30 cellular contexts compared by ENCODE assay signal in the genomic region with DNA sequence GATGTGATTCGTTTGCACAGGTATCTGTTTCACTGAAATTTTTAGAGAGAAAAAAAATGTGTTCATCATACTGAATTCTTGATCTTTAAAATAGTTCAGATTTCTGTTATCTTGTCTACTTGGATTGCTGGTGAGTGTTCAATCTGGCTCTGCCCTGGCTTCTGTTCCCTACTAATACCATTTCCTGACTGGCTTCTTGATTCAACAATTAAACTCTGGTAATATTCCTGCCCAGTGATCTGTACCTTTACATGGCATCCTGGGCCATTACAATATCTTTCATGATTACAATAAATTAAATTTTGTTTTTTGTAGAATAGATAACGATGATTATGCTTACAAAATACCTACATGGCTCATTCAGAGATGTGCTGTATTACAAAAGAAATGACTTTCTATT.
DNase-seq lines count a peak whose midpoint lies in the region; ATAC-seq and TF ChIP-seq lines count a peak whose summit lies in the region.
"Had no signal": no experiment of that assay in that cellular context is flagged by ENCODE, and none has a peak within 500 bp of the region (broad histone marks: within the 10 kb centered on the region; RNA-seq: fewer than 3 reads in every experiment).

No MANE protein-coding gene starts in this region.

- no peaks in the 10 kb centered on the region for H3K79me2 ChIP-seq in SK-N-SH (ENCODE audit: insufficient read depth)

- H3K4me3 ChIP-seq in SK-N-SH (ENCODE audit: low read depth in 2 of 2, low read length in 1 of 2) (no peak overlapping the region), BE2C (ENCODE audit: low read depth, low read length) (peak overlapping the region; percentile 23), stomach (no peak overlapping the region)
- H3K4me3 ChIP-seq: A549; BLaER1; BLaER1 treated with 17β-estradiol and CSF1 and Interleukin-3, amounts not matched to agents 10 nM and 100 nM had no signal

- H2AFZ ChIP-seq in SK-N-SH (ENCODE audit: low read depth) = no peak overlapping the region

- peak; percentile 53 for DNase-seq in SK-N-SH
- peak; percentile 50 for DNase-seq in BE2C
- peak; percentile 34 for DNase-seq in NCI-H69 (lab: John Stamatoyannopoulos, UW)
- no peak for DNase-seq in stomach
- no peak for DNase-seq in Ammon's horn (ENCODE audit: low spot score)
- DNase-seq: 8988T; ACHN; AML-193; C1 segment of cervical spinal cord; Caco-2; Calu3; CD4-positive, alpha-beta memory T cell; CD4-positive, alpha-beta T cell; CD4-positive, CD25-positive, alpha-beta regulatory T cell; CD8-positive, alpha-beta memory T cell; CD8-positive, alpha-beta T cell; COR-L47; DMS 273 treated with DMSO at 0.1 percent for 48 hours; DMS153; DMS53; DMS79; DMS79 treated with DMSO at 0.1 percent for 48 hours; DND-41; EL had no signal

- no peak overlapping the region for H3K9ac ChIP-seq in SK-N-SH
- H3K9ac ChIP-seq: BLaER1; BLaER1 treated with 17β-estradiol and CSF1 and Interleukin-3, amounts not matched to agents 10 nM and 100 nM had no signal

- no peaks in the 10 kb centered on the region for H3K9me3 ChIP-seq in SK-N-SH
- H3K9me3 ChIP-seq in BE2C = no peaks in the 10 kb centered on the region
- H3K9me3 ChIP-seq in stomach = no peaks in the 10 kb centered on the region
- H3K9me3 ChIP-seq: A549, BLaER1, Caco-2 had no signal

- H4K20me1 ChIP-seq in SK-N-SH (ENCODE audit: insufficient read depth) = no peaks in the 10 kb centered on the region
- H4K20me1 ChIP-seq: BLaER1; BLaER1 treated with 17β-estradiol and CSF1 and Interleukin-3, amounts not matched to agents 10 nM and 100 nM had no signal

- TF ChIP-seq CTCF in SK-N-SH (IDR thresholded peaks at IDR 0.05) (no peak), BE2C (IDR thresholded peaks at IDR 0.05; ENCODE audit: low read depth, low read length) (no peak), stomach (IDR thresholded peaks at IDR 0.05) (no peak)

- H3K9me2 ChIP-seq in SK-N-SH = no peaks in the 10 kb centered on the region

- H3K27ac ChIP-seq in SK-N-SH (ENCODE audit: low read depth in 2 of 2, low read length in 1 of 2) (no peak overlapping the region; a peak in 1 of 4 replicates), stomach (no peak overlapping the region)
- H3K27ac ChIP-seq: 22Rv1; A549; BLaER1; BLaER1 treated with 17β-estradiol and CSF1 and Interleukin-3, amounts not matched to agents 10 nM and 100 nM; C4-2B had no signal

- H3K4me2 ChIP-seq in SK-N-SH = no peak overlapping the region
- H3K4me2 ChIP-seq: A549; BLaER1; BLaER1 treated with 17β-estradiol and CSF1 and Interleukin-3, amounts not matched to agents 10 nM and 100 nM had no signal

- TF ChIP-seq POLR2A in stomach (IDR thresholded peaks at IDR 0.05) = no peak

- H3K36me3 ChIP-seq in SK-N-SH (replicated peaks in 1 of 2; ENCODE audit: control insufficient read depth in 1 of 2, insufficient read depth in 2 of 2, low read length in 1 of 2) (no peaks in the 10 kb centered on the region), BE2C (no peaks in the 10 kb centered on the region), stomach (no peaks in the 10 kb centered on the region)
- H3K36me3 ChIP-seq: BLaER1; BLaER1 treated with 17β-estradiol and CSF1 and Interleukin-3, amounts not matched to agents 10 nM and 100 nM had no signal

- H3F3A ChIP-seq in SK-N-SH (replicated peaks; ENCODE audit: insufficient read depth) = no peaks in the 10 kb centered on the region

- TF ChIP-seq RAD21 in SK-N-SH (IDR thresholded peaks at IDR 0.05; ENCODE audit: low read length) = no peak

- 2% methylated on average over 2 of the region's 2 CpGs for WGBS in SK-N-SH (ENCODE audit: low lambda C conversion rate)
- 74 to 84% (median 77%) methylated on average over 2 of the region's 2 CpGs for WGBS in stomach, 5 donors

- CTCF ChIA-PET in SK-N-SH (lab: Yijun Ruan, JAX) = no interaction called here

- TF ChIP-seq EP300 in SK-N-SH (IDR thresholded peaks at IDR 0.05; ENCODE audit: borderline replicate concordance in 1 of 2, low read depth in 1 of 2, low read length in 1 of 2) = peak in 1 of 2 experiments; percentile 71; a peak in 2 of 4 replicates
- TF ChIP-seq EP300 in stomach (IDR thresholded peaks at IDR 0.05) = no peak

- H3K4me1 ChIP-seq in SK-N-SH (ENCODE audit: control insufficient read depth in 1 of 2, insufficient read depth in 2 of 2, low read depth in 1 of 2, low read length in 1 of 2) (peaks cover 0 to 3% of the 10 kb centered on the region in 2 experiments; a peak in 2 of 4 replicates), BE2C (peaks cover 18% of the 10 kb centered on the region), stomach (no peaks in the 10 kb centered on the region)
- H3K4me1 ChIP-seq: A549, BLaER1, Caco-2 had no signal

- intact Hi-C loops in stomach (cut with DNase I; ENCODE audit: low total_unique reads) = no loop called here

- no peaks in the 10 kb centered on the region for H3K27me3 ChIP-seq in SK-N-SH (ENCODE audit: insufficient read depth)
- no peaks in the 10 kb centered on the region for H3K27me3 ChIP-seq in BE2C
- no peaks in the 10 kb centered on the region for H3K27me3 ChIP-seq in stomach
- H3K27me3 ChIP-seq: BLaER1; BLaER1 treated with 17β-estradiol and CSF1 and Interleukin-3, amounts not matched to agents 10 nM and 100 nM had no signal

- POLR2A ChIA-PET in SK-N-SH (lab: Yijun Ruan, JAX) = no interaction called here

- no peak for ATAC-seq in SK-N-SH treated with all-trans-retinoic acid at 6 μM for 48 hours
- ATAC-seq: A549; CD8-positive, alpha-beta T cell had no signal

TF ChIP-seq in SK-N-SH, 30 proteins besides CTCF, POLR2A, EP300 and RAD21 (continues in another document):
- TF ChIP-seq FOSL2 (IDR thresholded peaks at IDR 0.05; ENCODE audit: borderline replicate concordance, low read depth) = no peak
- TF ChIP-seq RCOR1 (IDR thresholded peaks at IDR 0.05; ENCODE audit: low read length) = peak; percentile 53; the same call in 1 of the 2 replicates
- no peak for TF ChIP-seq FOXJ3 (CRISPR knock-in tag; IDR thresholded peaks at IDR 0.05)
- TF ChIP-seq, protein P1, sequence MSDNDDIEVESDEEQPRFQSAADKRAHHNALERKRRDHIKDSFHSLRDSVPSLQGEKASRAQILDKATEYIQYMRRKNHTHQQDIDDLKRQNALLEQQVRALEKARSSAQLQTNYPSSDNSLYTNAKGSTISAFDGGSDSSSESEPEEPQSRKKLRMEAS (IDR thresholded peaks at IDR 0.05; ENCODE audit: low read depth) = no peak
- no peak for TF ChIP-seq REST (IDR thresholded peaks at IDR 0.05; ENCODE audit: low read depth, low read length)

TF ChIP-seq in SK-N-SH treated with all-trans-retinoic acid at 6 μM for 48 hours, 23 proteins besides CTCF, POLR2A, EP300 and RAD21:
- TF ChIP-seq, protein P2, sequence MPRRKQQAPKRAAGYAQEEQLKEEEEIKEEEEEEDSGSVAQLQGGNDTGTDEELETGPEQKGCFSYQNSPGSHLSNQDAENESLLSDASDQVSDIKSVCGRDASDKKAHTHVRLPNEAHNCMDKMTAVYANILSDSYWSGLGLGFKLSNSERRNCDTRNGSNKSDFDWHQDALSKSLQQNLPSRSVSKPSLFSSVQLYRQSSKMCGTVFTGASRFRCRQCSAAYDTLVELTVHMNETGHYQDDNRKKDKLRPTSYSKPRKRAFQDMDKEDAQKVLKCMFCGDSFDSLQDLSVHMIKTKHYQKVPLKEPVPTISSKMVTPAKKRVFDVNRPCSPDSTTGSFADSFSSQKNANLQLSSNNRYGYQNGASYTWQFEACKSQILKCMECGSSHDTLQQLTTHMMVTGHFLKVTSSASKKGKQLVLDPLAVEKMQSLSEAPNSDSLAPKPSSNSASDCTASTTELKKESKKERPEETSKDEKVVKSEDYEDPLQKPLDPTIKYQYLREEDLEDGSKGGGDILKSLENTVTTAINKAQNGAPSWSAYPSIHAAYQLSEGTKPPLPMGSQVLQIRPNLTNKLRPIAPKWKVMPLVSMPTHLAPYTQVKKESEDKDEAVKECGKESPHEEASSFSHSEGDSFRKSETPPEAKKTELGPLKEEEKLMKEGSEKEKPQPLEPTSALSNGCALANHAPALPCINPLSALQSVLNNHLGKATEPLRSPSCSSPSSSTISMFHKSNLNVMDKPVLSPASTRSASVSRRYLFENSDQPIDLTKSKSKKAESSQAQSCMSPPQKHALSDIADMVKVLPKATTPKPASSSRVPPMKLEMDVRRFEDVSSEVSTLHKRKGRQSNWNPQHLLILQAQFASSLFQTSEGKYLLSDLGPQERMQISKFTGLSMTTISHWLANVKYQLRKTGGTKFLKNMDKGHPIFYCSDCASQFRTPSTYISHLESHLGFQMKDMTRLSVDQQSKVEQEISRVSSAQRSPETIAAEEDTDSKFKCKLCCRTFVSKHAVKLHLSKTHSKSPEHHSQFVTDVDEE (CRISPR knock-in tag; IDR thresholded peaks at IDR 0.05) = no peak

Comparison
In these comparisons a context has a peak if more than half of its experiments do, and no peak if none do; other contexts are left out.
1. DNase-seq: peak in SK-N-SH (single experiment), BE2C (single experiment) and NCI-H69 (single experiment); none in stomach (single experiment) and Ammon's horn (single experiment).